In the genomic region with DNA sequence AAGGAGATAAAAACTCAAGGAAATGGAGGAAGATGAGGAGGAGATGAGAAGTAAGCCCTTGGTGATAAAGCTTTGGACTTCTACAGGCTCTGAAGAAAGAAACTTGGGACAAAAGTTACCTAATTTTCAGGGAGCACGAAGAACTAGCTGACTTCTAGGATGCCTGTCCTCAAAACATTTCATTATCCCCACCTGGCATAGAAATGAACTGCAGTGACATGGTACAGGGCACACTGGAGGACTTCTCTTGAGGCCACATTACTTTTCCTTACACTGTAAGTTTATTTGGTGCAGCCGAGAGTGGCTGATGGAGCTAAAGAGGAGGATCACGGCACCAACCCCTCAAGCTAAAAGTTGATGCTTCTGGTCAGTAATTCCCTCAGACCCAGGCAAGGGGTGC, we compare ENCODE assay signal across 18 cellular contexts.
DNase-seq lines count a peak whose midpoint lies in the region; ATAC-seq and TF ChIP-seq lines count a peak whose summit lies in the region.
"Had no signal": no experiment of that assay in that cellular context is flagged by ENCODE, and none has a peak within 500 bp of the region (broad histone marks: within the 10 kb centered on the region; RNA-seq: fewer than 3 reads in every experiment).

No MANE protein-coding gene starts in this region.

- no TSS peak for BruUV-seq in Caco-2 (replicated peaks; lab: Mats Ljungman, UMichigan)

- CTCF ChIA-PET in activated naive CD4-positive, alpha-beta T cell treated with anti-CD3 and anti-CD28 coated beads, Interleukin-2, amount 10 ng/mL, durations not matched to agents 7 days and 5 days (lab: Charles Lee): no interaction called here
- CTCF ChIA-PET in Caco-2 (lab: Charles Lee): interaction anchor here (1.0 to 1.8 kb wide), 2 partner anchors 9 to 35 kb away, joined by 4 to 7 read pairs; no protein-coding TSS in a partner anchor

- H3F3A ChIP-seq in smooth muscle cell (ENCODE audit: low read depth): no peaks in the 10 kb centered on the region
- no peaks in the 10 kb centered on the region for H3F3A ChIP-seq in GM23338 (replicated peaks; ENCODE audit: low read depth)

- H2AFZ ChIP-seq in smooth muscle cell (ENCODE audit: low read depth) (no peak overlapping the region), GM23338 (no peak overlapping the region)

- POLR2A ChIA-PET in Caco-2 (lab: Charles Lee): interaction anchor here (0.7 kb wide), 1 partner anchor 56 kb away, joined by 4 read pairs; no protein-coding TSS in a partner anchor

- H3K27ac Mint-ChIP-seq in activated naive CD4-positive, alpha-beta T cell treated with anti-CD3 and anti-CD28 coated beads, Interleukin-2, amount 10 ng/mL, durations not matched to agents 7 days and 5 days: peak overlapping the region; percentile 73
- H3K27ac Mint-ChIP-seq in Caco-2 (ENCODE audit: unreplicated experiment) (peak overlapping the region; percentile 62), T-helper 17 cell (no peak overlapping the region), GM23338 (no peak overlapping the region)
- H3K27ac Mint-ChIP-seq: IgD-negative memory B cell had no signal

- intact Hi-C loops in Caco-2 (cut with micrococcal nuclease; ENCODE audit: unreplicated experiment): no loop called here

- no peak for TF ChIP-seq CTCF in Caco-2 (IDR thresholded peaks at IDR 0.05; ENCODE audit: insufficient read depth in 1 of 2, low read depth in 1 of 2, low read length in 1 of 2, severe bottlenecking in 1 of 2, unreplicated experiment in 1 of 2)
- TF ChIP-seq CTCF in smooth muscle cell (IDR thresholded peaks at IDR 0.05; ENCODE audit: borderline replicate concordance, insufficient read depth, poor library complexity, severe bottlenecking): no peak
- TF ChIP-seq CTCF in GM23338 (conservative IDR thresholded peaks at IDR 0.05; ENCODE audit: low read depth in 2 of 2): no peak

- H3K4me3 ChIP-seq in Caco-2 (ENCODE audit: low read depth, low read length) (no peak overlapping the region), smooth muscle cell (no peak overlapping the region), GM23338 (no peak overlapping the region)
- H3K4me3 ChIP-seq: A549, HAP-1, SJCRH30 had no signal

- H4K20me1 ChIP-seq in smooth muscle cell (ENCODE audit: low read depth): no peaks in the 10 kb centered on the region
- no peaks in the 10 kb centered on the region for H4K20me1 ChIP-seq in GM23338 (replicated peaks; ENCODE audit: insufficient read depth)

- no peak for DNase-seq in activated naive CD4-positive, alpha-beta T cell treated with anti-CD3 and anti-CD28 coated beads, Interleukin-2, amount 10 ng/mL, durations not matched to agents 7 days and 5 days
- no peak for DNase-seq in activated naive CD4-positive, alpha-beta T cell treated with Interleukin-2 at 50 U/mL for 16 hours
- DNase-seq in Caco-2 (no peak), T-helper 17 cell (no peak), smooth muscle cell (lab: John Stamatoyannopoulos, UW; ENCODE audit: unreplicated experiment) (no peak), GM23338 (ENCODE audit: low spot score) (no peak)
- DNase-seq in stimulated activated CD4-positive, alpha-beta T cell treated with anti-CD3 and anti-CD28 coated beads, Interleukin-2, amount 100 ng/mL, for 24 hours: no peak
- DNase-seq: Calu3, DMS53, NCI-H187 treated with DMSO at 0.1 percent for 48 hours, PC-3, SJCRH30 had no signal

- H3K27ac ChIP-seq in smooth muscle cell (ENCODE audit: low read depth) (no peak overlapping the region), GM23338 (ENCODE audit: low read depth) (no peak overlapping the region)
- H3K27ac ChIP-seq: A549, C4-2B, RWPE1, SJCRH30 had no signal

- H3K36me3 Mint-ChIP-seq in activated naive CD4-positive, alpha-beta T cell treated with anti-CD3 and anti-CD28 coated beads, Interleukin-2, amount 10 ng/mL, durations not matched to agents 7 days and 5 days: no peaks in the 10 kb centered on the region
- H3K36me3 Mint-ChIP-seq in Caco-2 (ENCODE audit: insufficient read depth, unreplicated experiment): peaks cover 3% of the 10 kb centered on the region
- peaks cover 2% of the 10 kb centered on the region for H3K36me3 Mint-ChIP-seq in T-helper 17 cell (ENCODE audit: low read depth)
- H3K36me3 Mint-ChIP-seq in GM23338 (ENCODE audit: low read depth): no peaks in the 10 kb centered on the region

- WGBS in smooth muscle cell (ENCODE audit: low lambda C conversion rate): 73% methylated on average over 3 of the region's 3 CpGs

- H3K4me1 ChIP-seq in Caco-2 (peaks cover 52% of the 10 kb centered on the region), smooth muscle cell (ENCODE audit: low read depth) (peaks cover under 1% of the 10 kb centered on the region), GM23338 (ENCODE audit: insufficient read depth) (no peaks in the 10 kb centered on the region)
- H3K4me1 ChIP-seq: A549, HAP-1, SJCRH30 had no signal

- no peaks in the 10 kb centered on the region for H3K79me2 ChIP-seq in smooth muscle cell (ENCODE audit: low read depth)
- H3K79me2 ChIP-seq in GM23338 (replicated peaks; ENCODE audit: insufficient read depth): no peaks in the 10 kb centered on the region

- H3K27me3 Mint-ChIP-seq in activated naive CD4-positive, alpha-beta T cell treated with anti-CD3 and anti-CD28 coated beads, Interleukin-2, amount 10 ng/mL, durations not matched to agents 7 days and 5 days: no peaks in the 10 kb centered on the region
- H3K27me3 Mint-ChIP-seq in Caco-2 (ENCODE audit: insufficient read depth, unreplicated experiment): no peaks in the 10 kb centered on the region
- no peaks in the 10 kb centered on the region for H3K27me3 Mint-ChIP-seq in T-helper 17 cell
- peaks cover 5% of the 10 kb centered on the region for H3K27me3 Mint-ChIP-seq in GM23338 (ENCODE audit: insufficient read depth, low read depth, poor library complexity)
- H3K27me3 Mint-ChIP-seq: IgD-negative memory B cell had no signal

- H3K9ac ChIP-seq in smooth muscle cell (ENCODE audit: low read depth): no peak overlapping the region

- H3K36me3 ChIP-seq in Caco-2 (ENCODE audit: control insufficient read depth, insufficient read depth, low read length) (no peaks in the 10 kb centered on the region), smooth muscle cell (ENCODE audit: low read depth) (no peaks in the 10 kb centered on the region), GM23338 (ENCODE audit: insufficient read depth) (no peaks in the 10 kb centered on the region)
- H3K36me3 ChIP-seq: HAP-1, SJCRH30 had no signal

- H3K9me3 Mint-ChIP-seq in activated naive CD4-positive, alpha-beta T cell treated with anti-CD3 and anti-CD28 coated beads, Interleukin-2, amount 10 ng/mL, durations not matched to agents 7 days and 5 days: peaks cover 2% of the 10 kb centered on the region
- H3K9me3 Mint-ChIP-seq in Caco-2 (ENCODE audit: unreplicated experiment) (no peaks in the 10 kb centered on the region), GM23338 (no peaks in the 10 kb centered on the region; the same call in 2 of the 3 replicates)

- H3K4me1 Mint-ChIP-seq in activated naive CD4-positive, alpha-beta T cell treated with anti-CD3 and anti-CD28 coated beads, Interleukin-2, amount 10 ng/mL, durations not matched to agents 7 days and 5 days: peaks cover 22% of the 10 kb centered on the region
- H3K4me1 Mint-ChIP-seq in Caco-2 (ENCODE audit: low read depth, unreplicated experiment) (peaks cover 48% of the 10 kb centered on the region), T-helper 17 cell (peaks cover 19% of the 10 kb centered on the region), GM23338 (peaks cover 5% of the 10 kb centered on the region)
- H3K4me1 Mint-ChIP-seq: IgD-negative memory B cell had no signal

- H3K4me3 Mint-ChIP-seq in activated naive CD4-positive, alpha-beta T cell treated with anti-CD3 and anti-CD28 coated beads, Interleukin-2, amount 10 ng/mL, durations not matched to agents 7 days and 5 days: no peak overlapping the region
- peak overlapping the region; percentile 28 for H3K4me3 Mint-ChIP-seq in Caco-2 (ENCODE audit: unreplicated experiment)
- H3K4me3 Mint-ChIP-seq in T-helper 17 cell: peak overlapping the region; percentile 78
- H3K4me3 Mint-ChIP-seq in GM23338: no peak overlapping the region

- H3K4me2 ChIP-seq in smooth muscle cell: peak overlapping the region; percentile 39
- no peak overlapping the region for H3K4me2 ChIP-seq in GM23338
- H3K4me2 ChIP-seq: A549 had no signal

- peaks cover 13% of the 10 kb centered on the region; the same call in 1 of the 2 replicates for H3K9me3 ChIP-seq in Caco-2
- H3K9me3 ChIP-seq in T-helper 17 cell (ENCODE audit: control insufficient read depth, low read length, poor library complexity, severe bottlenecking): no peaks in the 10 kb centered on the region
- H3K9me3 ChIP-seq in smooth muscle cell (replicated peaks; ENCODE audit: low read depth): peaks cover 6% of the 10 kb centered on the region
- H3K9me3 ChIP-seq: HAP-1, SJCRH30 had no signal

- no peaks in the 10 kb centered on the region for H3K9me2 ChIP-seq in GM23338 (ENCODE audit: insufficient read depth)

- ATAC-seq in T-helper 17 cell: no peak
- ATAC-seq in GM23338: no peak
- no peak for ATAC-seq in esophagus mucosa
- ATAC-seq: PC-3 had no signal

- H3K27me3 ChIP-seq in Caco-2 (replicated peaks; ENCODE audit: control insufficient read depth, insufficient read depth, low read length) (no peaks in the 10 kb centered on the region), smooth muscle cell (ENCODE audit: low read depth) (no peaks in the 10 kb centered on the region), GM23338 (ENCODE audit: insufficient read depth) (no peaks in the 10 kb centered on the region)
- H3K27me3 ChIP-seq: SJCRH30 had no signal

TF ChIP-seq in GM23338, 12 proteins besides CTCF, POLR2A, EP300 and RAD21 (continues in another document):
- TF ChIP-seq EZH2 (IDR thresholded peaks at IDR 0.05; ENCODE audit: low read depth, unreplicated experiment): no peak
- TF ChIP-seq CREB1 (CRISPR knock-in tag; IDR thresholded peaks at IDR 0.05; ENCODE audit: low read depth): no peak
- TF ChIP-seq, protein P1, sequence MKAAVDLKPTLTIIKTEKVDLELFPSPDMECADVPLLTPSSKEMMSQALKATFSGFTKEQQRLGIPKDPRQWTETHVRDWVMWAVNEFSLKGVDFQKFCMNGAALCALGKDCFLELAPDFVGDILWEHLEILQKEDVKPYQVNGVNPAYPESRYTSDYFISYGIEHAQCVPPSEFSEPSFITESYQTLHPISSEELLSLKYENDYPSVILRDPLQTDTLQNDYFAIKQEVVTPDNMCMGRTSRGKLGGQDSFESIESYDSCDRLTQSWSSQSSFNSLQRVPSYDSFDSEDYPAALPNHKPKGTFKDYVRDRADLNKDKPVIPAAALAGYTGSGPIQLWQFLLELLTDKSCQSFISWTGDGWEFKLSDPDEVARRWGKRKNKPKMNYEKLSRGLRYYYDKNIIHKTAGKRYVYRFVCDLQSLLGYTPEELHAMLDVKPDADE (IDR thresholded peaks at IDR 0.05): no peak
- TF ChIP-seq NANOG (IDR thresholded peaks at IDR 0.05; ENCODE audit: borderline replicate concordance): no peak
- no peak for TF ChIP-seq ZNF331 (CRISPR knock-in tag; IDR thresholded peaks at IDR 0.05; ENCODE audit: low read depth)
- no peak for TF ChIP-seq JUNB (IDR thresholded peaks at IDR 0.05; ENCODE audit: unreplicated experiment)
- no peak for TF ChIP-seq STAT1 (IDR thresholded peaks at IDR 0.05; ENCODE audit: unreplicated experiment)

Comparison
In these comparisons a context has a peak if more than half of its experiments do, and no peak if none do; other contexts are left out.
1. H3K27ac Mint-ChIP-seq: peak in activated naive CD4-positive, alpha-beta T cell treated with anti-CD3 and anti-CD28 coated beads, Interleukin-2, amount 10 ng/mL, durations not matched to agents 7 days and 5 days (single experiment) and Caco-2 (single experiment); none in T-helper 17 cell (single experiment) and GM23338 (single experiment).
2. H3K4me3 Mint-ChIP-seq: peak in Caco-2 (single experiment) and T-helper 17 cell (single experiment); none in activated naive CD4-positive, alpha-beta T cell treated with anti-CD3 and anti-CD28 coated beads, Interleukin-2, amount 10 ng/mL, durations not matched to agents 7 days and 5 days (single experiment) and GM23338 (single experiment).